In the genomic region with DNA sequence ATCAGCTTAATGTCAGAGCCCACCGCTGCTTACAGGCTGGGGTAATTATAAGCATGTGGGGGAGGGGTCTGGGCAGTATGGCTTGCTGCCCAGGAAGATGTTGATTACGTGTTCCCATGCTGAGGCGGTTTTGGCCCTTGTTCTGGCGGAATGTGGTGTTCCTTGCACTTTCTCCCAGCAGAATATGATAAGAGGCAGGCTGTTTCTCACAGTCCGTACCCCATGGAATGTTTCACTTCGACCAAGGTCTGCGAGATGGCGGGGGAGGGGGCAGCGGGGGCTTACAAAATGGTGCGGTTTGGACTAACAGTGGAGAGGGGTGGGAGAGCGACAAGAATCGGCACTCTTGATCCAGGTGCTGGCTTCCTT, we compare ENCODE assay signal across 11 cellular contexts. TPM values are rescaled to one million over a fixed set of nuclear protein-coding genes. Genes with fewer than 3 reads are reported as not detected.
DNase-seq lines count a peak whose midpoint lies in the region; ATAC-seq and TF ChIP-seq lines count a peak whose summit lies in the region.
"Had no signal": no experiment of that assay in that cellular context is flagged by ENCODE, and none has a peak within 500 bp of the region (broad histone marks: within the 10 kb centered on the region; RNA-seq: fewer than 3 reads in every experiment).

No MANE protein-coding gene starts in this region.

- in situ Hi-C loops in G401 (cut with HindIII; ENCODE audit: low sequenced_read_pairs) = no loop called here

- H3K9me3 Mint-ChIP-seq in progenitor cell of endocrine pancreas (ENCODE audit: low read depth) = no peaks in the 10 kb centered on the region
- H3K9me3 Mint-ChIP-seq: activated CD8-positive, alpha-beta T cell treated with anti-CD3 and anti-CD28 coated beads for 36 hours had no signal

- no peaks in the 10 kb centered on the region for H3K9me3 ChIP-seq in RWPE2 (ENCODE audit: severe bottlenecking)
- H3K9me3 ChIP-seq in heart right ventricle = no peaks in the 10 kb centered on the region
- H3K9me3 ChIP-seq: tibial artery had no signal

- H3K4me1 Mint-ChIP-seq in progenitor cell of endocrine pancreas (ENCODE audit: low read depth) = peaks cover 12% of the 10 kb centered on the region

- CTCF ChIA-PET in GM10248 (lab: Yijun Ruan, JAX) = interaction anchor here (0.7 to 3.4 kb wide), 21 partner anchors 8 to 225 kb away, joined by 3 to 32 read pairs (median 5); partner anchors contain the start of genes MYCL, NT5C1A and PPIE

- H3K27me3 Mint-ChIP-seq in progenitor cell of endocrine pancreas = peaks cover 63% of the 10 kb centered on the region

- H3K27ac ChIP-seq in RWPE2 (ENCODE audit: poor library complexity, severe bottlenecking) (no peak overlapping the region), heart right ventricle (no peak overlapping the region)
- H3K27ac ChIP-seq: tibial artery had no signal

- H3K4me3 Mint-ChIP-seq in progenitor cell of endocrine pancreas (ENCODE audit: low read depth) = peak overlapping the region; percentile 51
- H3K4me3 Mint-ChIP-seq: activated CD8-positive, alpha-beta T cell treated with anti-CD3 and anti-CD28 coated beads for 36 hours had no signal

- H3K27me3 ChIP-seq in RWPE2 (ENCODE audit: insufficient read depth, poor library complexity, severe bottlenecking) (no peaks in the 10 kb centered on the region), heart right ventricle (peaks cover 0 to 7% (median 0%) of the 10 kb centered on the region in 7 donors)

- no peak for TF ChIP-seq CTCF in RWPE2 (IDR thresholded peaks at IDR 0.05; ENCODE audit: poor library complexity, severe bottlenecking)
- no peak for TF ChIP-seq CTCF in heart right ventricle (IDR thresholded peaks at IDR 0.05)
- TF ChIP-seq CTCF in progenitor cell of endocrine pancreas (IDR thresholded peaks at IDR 0.05; ENCODE audit: unreplicated experiment) = no peak
- no peak for TF ChIP-seq CTCF in GM10248 (IDR thresholded peaks at IDR 0.05; ENCODE audit: control extremely low read depth, extremely low read depth, low read depth, missing control alignments)

- H3K27ac Mint-ChIP-seq in progenitor cell of endocrine pancreas = peak overlapping the region; percentile 91
- H3K27ac Mint-ChIP-seq: activated CD8-positive, alpha-beta T cell treated with anti-CD3 and anti-CD28 coated beads for 36 hours had no signal

- 10 to 15% methylated on average over 12 of the region's 12 CpGs for WGBS in heart right ventricle, 2 donors

- POLR2A ChIA-PET in GM10248 (lab: Yijun Ruan, JAX) = no interaction called here

- no peaks in the 10 kb centered on the region for H3K36me3 ChIP-seq in RWPE2 (ENCODE audit: low read depth)
- no peaks in the 10 kb centered on the region for H3K36me3 ChIP-seq in heart right ventricle
- H3K36me3 ChIP-seq: tibial artery had no signal

- DNase-seq in G401 (ENCODE audit: low spot score) (peak; percentile 42), RWPE2 (ENCODE audit: low spot score) (no peak), heart right ventricle (peak in 1 of 2 donors; percentile 29), progenitor cell of endocrine pancreas (ENCODE audit: low spot score, unreplicated experiment) (no peak), NCI-H1436 (lab: John Stamatoyannopoulos, UW) (no peak), SHP77 treated with DMSO at 0.1 percent for 48 hours (lab: John Stamatoyannopoulos, UW) (no peak), GM10248 (ENCODE audit: extremely low spot score) (no peak)
- DNase-seq: activated CD8-positive, alpha-beta T cell treated with anti-CD3 and anti-CD28 coated beads for 36 hours; tibial artery had no signal

- H3K4me3 ChIP-seq in RWPE2 (ENCODE audit: severe bottlenecking) (no peak overlapping the region), heart right ventricle (no peak overlapping the region)

- ATAC-seq in RWPE2 (ENCODE audit: low read depth) (0 out of 3 replicates have a peak, but pooled peaks have one; percentile 31), heart right ventricle (peak in 7 of 8 donors; percentile 30 to 86 (median 45)), HG02840 (IDR thresholded peaks at IDR 0.05; ENCODE audit: low FRiP score, unreplicated experiment) (no peak)

- H3K4me1 ChIP-seq in RWPE2 (ENCODE audit: insufficient read depth, poor library complexity, severe bottlenecking) = no peaks in the 10 kb centered on the region
- peaks cover 0 to 14% (median 7%) of the 10 kb centered on the region in 9 donors for H3K4me1 ChIP-seq in heart right ventricle

- intact Hi-C loops in heart right ventricle (cut with DNase I) = no loop called here

- H3K36me3 Mint-ChIP-seq in progenitor cell of endocrine pancreas (ENCODE audit: insufficient read depth) = no peaks in the 10 kb centered on the region

RNA-seq across cellular contexts. Expression of gene HPCAL4, which starts 9.8 kb away (rescaled TPM):
- 0.62 and 1.9 TPM in 2 replicates for total RNA-seq in G401 (2014; rRNA removed; shearing (Covaris generic))
- 1 to 10 TPM in 1 of 10 donors, under 1 TPM in 9; 0.07 to 3.7 (median 0.19) TPM for total RNA-seq in heart right ventricle
- under 1 TPM; 0.39 to 0.51 TPM for polyA plus RNA-seq in heart right ventricle
- total RNA-seq in progenitor cell of endocrine pancreas = not detected in 2 replicates
- total RNA-seq: lower leg skin had no signal

RNA-seq across cellular contexts. Expression of gene NT5C1A, which starts 29.2 kb away (rescaled TPM):
- not detected in 2 replicates for total RNA-seq in G401 (2014; rRNA removed; shearing (Covaris generic))
- total RNA-seq in heart right ventricle (10 to 100 TPM; 12.1 to 59.2 (median 29.5) TPM), progenitor cell of endocrine pancreas (not detected in 2 replicates)
- polyA plus RNA-seq in heart right ventricle = under 1 TPM; 0.68 to 0.80 TPM
- total RNA-seq: lower leg skin had no signal

RNA-seq across cellular contexts. Expression of gene PPIE, which starts 37.6 kb away (rescaled TPM):
- 80.4 and 86.0 TPM in 2 replicates for total RNA-seq in G401 (2014; rRNA removed; shearing (Covaris generic))
- total RNA-seq in heart right ventricle (10 to 100 TPM; 28.0 to 32.7 (median 30.9) TPM), progenitor cell of endocrine pancreas (47.4 and 51.7 TPM in 2 replicates)
- 10 to 100 TPM; 33.9 to 49.5 TPM for polyA plus RNA-seq in heart right ventricle

Comparison
In these comparisons a context has a peak if more than half of its experiments do, and no peak if none do; other contexts are left out.
1. RNA of gene NT5C1A, which starts 29.2 kb away (total RNA-seq): 12.1 to 59.2 TPM in heart right ventricle; not detected in G401 and not detected in progenitor cell of endocrine pancreas; every median in the first group is over 10 times any median in the second.